13 cellular contexts compared by ENCODE assay signal in genomic region chr6:51678905-51679620, GRCh38.
A peak's percentile ranks its signal among the peaks of the same experiment; 100 is the strongest.
DNase-seq lines count a peak whose midpoint lies in the region; ATAC-seq, FAIRE-seq and TF ChIP-seq lines count a peak whose summit lies in the region.
"Had no signal": no experiment of that assay in that cellular context is flagged by ENCODE, and none has a peak within 500 bp of the region (broad histone marks: within the 10 kb centered on the region; RNA-seq: fewer than 3 reads in every experiment).

No MANE protein-coding gene starts in this region.

- peak; percentile 76 for FAIRE-seq in GM18507 (lab: Jason Lieb, UNC)

- DNase-seq in GM18507 (ENCODE audit: extremely low spot score, insufficient read length, low read depth) (no peak), heart right ventricle (peak in 1 of 2 donors; percentile 22), glomerular visceral epithelial cell (ENCODE audit: extremely low spot score) (no peak), SKM-1 (lab: John Stamatoyannopoulos, UW; ENCODE audit: unreplicated experiment) (no peak)
- DNase-seq in activated naive CD4-positive, alpha-beta T cell (lab: John Stamatoyannopoulos, UW) = no peak
- no peak for DNase-seq in activated CD8-positive, alpha-beta T cell treated with anti-CD3 and anti-CD28 coated beads, Interleukin-2, amount 10 ng/mL, durations not matched to agents 7 days and 5 days
- DNase-seq: activated CD4-positive, alpha-beta T cell treated with anti-CD3 and anti-CD28 coated beads, Interleukin-2, amount 50 U/mL, for 1 hour; hippocampal formation; NCI-H526 had no signal

- WGBS in heart right ventricle, 2 donors = 24 to 31% methylated on average over 5 of the region's 5 CpGs

- peak overlapping the region in 8 of 10 donors; percentile 2 to 76 (median 65) for H3K27ac ChIP-seq in heart right ventricle
- H3K27ac ChIP-seq: HL-60, parathyroid adenoma had no signal

- H3K4me1 Mint-ChIP-seq in activated CD8-positive, alpha-beta T cell treated with anti-CD3 and anti-CD28 coated beads, Interleukin-2, amount 10 ng/mL, durations not matched to agents 7 days and 5 days (ENCODE audit: low read depth) = no peaks in the 10 kb centered on the region

- no peak overlapping the region for H3K4me3 Mint-ChIP-seq in activated CD8-positive, alpha-beta T cell treated with anti-CD3 and anti-CD28 coated beads, Interleukin-2, amount 10 ng/mL, durations not matched to agents 7 days and 5 days

- no peak overlapping the region for H3K4me3 ChIP-seq in heart right ventricle

- intact Hi-C loops in heart right ventricle (cut with DNase I) = no loop called here

- no peak for TF ChIP-seq CTCF in heart right ventricle (IDR thresholded peaks at IDR 0.05)

- H3K36me3 ChIP-seq in heart right ventricle = no peaks in the 10 kb centered on the region

- CTCF ChIA-PET in activated CD8-positive, alpha-beta T cell treated with anti-CD3 and anti-CD28 coated beads, Interleukin-2, amount 10 ng/mL, durations not matched to agents 7 days and 5 days (lab: Charles Lee) = no interaction called here

- H3K27me3 Mint-ChIP-seq in activated CD8-positive, alpha-beta T cell treated with anti-CD3 and anti-CD28 coated beads, Interleukin-2, amount 10 ng/mL, durations not matched to agents 7 days and 5 days (ENCODE audit: low read depth) = no peaks in the 10 kb centered on the region

- POLR2A ChIA-PET in activated CD8-positive, alpha-beta T cell treated with anti-CD3 and anti-CD28 coated beads, Interleukin-2, amount 10 ng/mL, durations not matched to agents 7 days and 5 days (lab: Charles Lee) = no interaction called here

- H3K27me3 ChIP-seq in heart right ventricle = no peaks in the 10 kb centered on the region

- no peaks in the 10 kb centered on the region for H3K9me3 Mint-ChIP-seq in activated CD8-positive, alpha-beta T cell treated with anti-CD3 and anti-CD28 coated beads, Interleukin-2, amount 10 ng/mL, durations not matched to agents 7 days and 5 days (ENCODE audit: insufficient read depth)

- H3K4me1 ChIP-seq in heart right ventricle = peaks cover 0 to 19% (median 0%) of the 10 kb centered on the region in 9 donors
- H3K4me1 ChIP-seq: parathyroid adenoma had no signal

- ATAC-seq in GM21576 (IDR thresholded peaks at IDR 0.05; ENCODE audit: unreplicated experiment) (peak; percentile 84), HG03469 (IDR thresholded peaks at IDR 0.05; ENCODE audit: unreplicated experiment) (peak; percentile 65), heart right ventricle (peak; percentile 69 to 98 (median 94))
- ATAC-seq in activated CD8-positive, alpha-beta T cell treated with anti-CD3 and anti-CD28 coated beads, Interleukin-2, amount 10 ng/mL, durations not matched to agents 7 days and 5 days = no peak

- H3K9me3 ChIP-seq in heart right ventricle = peaks cover 0 to under 1% (median 0%) of the 10 kb centered on the region in 11 donors

- no peaks in the 10 kb centered on the region for H3K36me3 Mint-ChIP-seq in activated CD8-positive, alpha-beta T cell treated with anti-CD3 and anti-CD28 coated beads, Interleukin-2, amount 10 ng/mL, durations not matched to agents 7 days and 5 days (ENCODE audit: low read depth)

- H3K27ac Mint-ChIP-seq in activated CD8-positive, alpha-beta T cell treated with anti-CD3 and anti-CD28 coated beads, Interleukin-2, amount 10 ng/mL, durations not matched to agents 7 days and 5 days = no peak overlapping the region
